ENCODE assay signal across 21 cellular contexts in genomic region chr11:10500263-10500601, GRCh38.
"Had no signal": no experiment of that assay in that cellular context is flagged by ENCODE, and none has a peak within 500 bp of the region (broad histone marks: within the 10 kb centered on the region; RNA-seq: fewer than 3 reads in every experiment).

No MANE protein-coding gene starts in this region.

- H3K4me1 ChIP-seq: breast epithelium, pancreas, psoas muscle, tibial artery had no signal

- FAIRE-seq: pancreas had no signal

- DNase-seq: activated effector memory CD4-positive, alpha-beta T cell treated with anti-CD3 and anti-CD28 coated beads, Interleukin-2, amount 50 U/mL, for 16 hours; activated naive CD8-positive, alpha-beta T cell treated with anti-CD3 and anti-CD28 coated beads, Interleukin-2, amount 10 ng/mL, durations not matched to agents 7 days and 5 days; activated T-cell treated with anti-CD3 and anti-CD28 coated beads, Interleukin-2, amount 50 U/mL, for 72 hours; amniotic stem cell; foreskin fibroblast; heart right ventricle; left colon; pancreas; psoas muscle; right cardiac atrium; stimulated activated CD4-positive, alpha-beta T cell treated with anti-CD3 and anti-CD28 coated beads, Interleukin-12 subunit alpha, Interleukin-12 subunit beta, amount 100 ng/mL, for 4 hours; stimulated activated CD4-positive, alpha-beta T cell treated with anti-CD3 and anti-CD28 coated beads, Interleukin-1b, Interleukin-23, amount 100 ng/mL, for 48 hours; stimulated activated naive CD8-positive, alpha-beta T cell treated with anti-CD3 and anti-CD28 coated beads, Interleukin-15, amount 100 ng/mL, for 72 hours had no signal

- H3K27me3 ChIP-seq: breast epithelium, heart right ventricle, pancreas, tibial artery had no signal

- ATAC-seq: activated T-cell treated with anti-CD3 and anti-CD28 coated beads, Interleukin-2, amount 50 U/mL, for 72 hours; heart right ventricle; left colon; pancreas; right cardiac atrium; stimulated activated effector memory CD8-positive, alpha-beta T cell treated with anti-CD3 and anti-CD28 coated beads, Interleukin-12 subunit alpha, Interleukin-12 subunit beta, amount 100 ng/mL, for 72 hours; stimulated activated naive CD8-positive, alpha-beta T cell treated with anti-CD3 and anti-CD28 coated beads, Interleukin-15, amount 100 ng/mL, for 72 hours had no signal

- H3K27ac ChIP-seq: breast epithelium, coronary artery, epithelial cell of prostate, pancreas, psoas muscle, tibial artery, VCaP had no signal

- H3K9me3 ChIP-seq: breast epithelium, heart right ventricle, pancreas, psoas muscle, tibial artery had no signal

- H3K36me3 ChIP-seq: breast epithelium, pancreas had no signal

- H3K27ac Mint-ChIP-seq: activated naive CD8-positive, alpha-beta T cell treated with anti-CD3 and anti-CD28 coated beads, Interleukin-2, amount 10 ng/mL, durations not matched to agents 7 days and 5 days; activated T-cell treated with anti-CD3 and anti-CD28 coated beads, Interleukin-2, amount 50 U/mL, for 72 hours; memory B cell; nephron; stimulated activated naive CD8-positive, alpha-beta T cell treated with anti-CD3 and anti-CD28 coated beads, Interleukin-15, amount 100 ng/mL, for 72 hours had no signal

- H3K4me3 ChIP-seq: breast epithelium, coronary artery, heart right ventricle, pancreas, psoas muscle, tibial artery had no signal

- H3K4me3 Mint-ChIP-seq: activated naive CD8-positive, alpha-beta T cell treated with anti-CD3 and anti-CD28 coated beads, Interleukin-2, amount 10 ng/mL, durations not matched to agents 7 days and 5 days; activated T-cell treated with anti-CD3 and anti-CD28 coated beads, Interleukin-2, amount 50 U/mL, for 72 hours; memory B cell; nephron; stimulated activated effector memory CD8-positive, alpha-beta T cell treated with anti-CD3 and anti-CD28 coated beads, Interleukin-12 subunit alpha, Interleukin-12 subunit beta, amount 100 ng/mL, for 72 hours; stimulated activated naive CD8-positive, alpha-beta T cell treated with anti-CD3 and anti-CD28 coated beads, Interleukin-15, amount 100 ng/mL, for 72 hours had no signal

- H3K27me3 Mint-ChIP-seq: activated naive CD8-positive, alpha-beta T cell treated with anti-CD3 and anti-CD28 coated beads, Interleukin-2, amount 10 ng/mL, durations not matched to agents 7 days and 5 days; memory B cell; stimulated activated naive CD8-positive, alpha-beta T cell treated with anti-CD3 and anti-CD28 coated beads, Interleukin-15, amount 100 ng/mL, for 72 hours had no signal

- H3K4me1 Mint-ChIP-seq: activated naive CD8-positive, alpha-beta T cell treated with anti-CD3 and anti-CD28 coated beads, Interleukin-2, amount 10 ng/mL, durations not matched to agents 7 days and 5 days; stimulated activated effector memory CD8-positive, alpha-beta T cell treated with anti-CD3 and anti-CD28 coated beads, Interleukin-12 subunit alpha, Interleukin-12 subunit beta, amount 100 ng/mL, for 72 hours; stimulated activated naive CD8-positive, alpha-beta T cell treated with anti-CD3 and anti-CD28 coated beads, Interleukin-15, amount 100 ng/mL, for 72 hours had no signal

- H3K9me3 Mint-ChIP-seq: activated naive CD8-positive, alpha-beta T cell treated with anti-CD3 and anti-CD28 coated beads, Interleukin-2, amount 10 ng/mL, durations not matched to agents 7 days and 5 days; activated T-cell treated with anti-CD3 and anti-CD28 coated beads, Interleukin-2, amount 50 U/mL, for 72 hours; nephron; stimulated activated effector memory CD8-positive, alpha-beta T cell treated with anti-CD3 and anti-CD28 coated beads, Interleukin-12 subunit alpha, Interleukin-12 subunit beta, amount 100 ng/mL, for 72 hours; stimulated activated naive CD8-positive, alpha-beta T cell treated with anti-CD3 and anti-CD28 coated beads, Interleukin-15, amount 100 ng/mL, for 72 hours had no signal
